ENCODE assay signal across 8 cellular contexts in the genomic region with DNA sequence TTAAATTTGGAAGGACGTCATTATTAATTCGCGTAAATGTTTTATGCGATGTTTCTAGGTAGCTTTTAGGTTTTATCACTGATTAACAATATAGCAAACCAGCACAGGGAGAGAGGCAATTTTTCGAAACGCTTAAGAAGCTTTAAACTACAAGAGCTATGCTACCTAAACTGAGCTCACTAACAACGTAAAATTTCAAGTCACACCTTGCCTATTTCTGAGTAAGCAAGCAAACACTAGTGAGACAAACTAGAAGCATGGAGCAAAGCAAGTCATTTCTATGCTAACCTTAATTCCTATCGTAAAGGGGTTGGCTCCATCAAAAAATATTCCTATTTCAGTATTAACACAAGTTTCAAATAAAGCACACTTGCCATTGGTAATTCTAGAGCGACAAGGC. TPM values are rescaled to one million over a fixed set of nuclear protein-coding genes. Genes with fewer than 3 reads are reported as not detected.
DNase-seq lines count a peak whose midpoint lies in the region; FAIRE-seq and TF ChIP-seq lines count a peak whose summit lies in the region.

No MANE protein-coding gene starts in this region.

- H3K4me3 Mint-ChIP-seq in Caco-2 (ENCODE audit: unreplicated experiment): peak overlapping the region; percentile 78

- intact Hi-C loops in Caco-2 (cut with micrococcal nuclease; ENCODE audit: unreplicated experiment): no loop called here

- H3K4ac ChIP-seq in H1 (replicated peaks; ENCODE audit: insufficient read length, low read depth, low read length): no peak overlapping the region

- no peaks in the 10 kb centered on the region for H3K27me3 Mint-ChIP-seq in Caco-2 (ENCODE audit: insufficient read depth, unreplicated experiment)

- no peak overlapping the region for H4K5ac ChIP-seq in H1 (ENCODE audit: insufficient read length, low read depth, low read length)

- H3K4me2 ChIP-seq in H1 (ENCODE audit: insufficient read depth in 1 of 2, low read depth in 2 of 2, low read length in 2 of 2): peak overlapping the region; percentile 66 to 87

- H3K9ac ChIP-seq in H1 (replicated peaks in 1 of 4; ENCODE audit: extremely low read depth in 1 of 4, low read depth in 3 of 4, low read length in 3 of 4): no peak overlapping the region

- no peak for FAIRE-seq in H1 (lab: Jason Lieb, UNC)
- no peak for FAIRE-seq in GM12891 (lab: Jason Lieb, UNC)

- CTCF ChIA-PET in Caco-2 (lab: Charles Lee) (no interaction called here), H1 (lab: Charles Lee; ENCODE audit: partially characterized antibody) (interaction anchor here (0.5 to 1.2 kb wide), 3 partner anchors 30 to 230 kb away, joined by 3 read pairs; no protein-coding TSS in a partner anchor)

- H2BK20ac ChIP-seq in H1 (ENCODE audit: low read length): no peak overlapping the region

- DNase-seq in Caco-2: no peak
- DNase-seq in NCI-H526 treated with DMSO at 0.1 percent for 48 hours (lab: John Stamatoyannopoulos, UW): peak; percentile 38
- no peak for DNase-seq in H1 (ENCODE audit: low read depth in 1 of 2, low spot score in 2 of 2)
- DNase-seq in ACHN: no peak
- no peak for DNase-seq in SIG-M5 treated with dmso at 0.1 percent for 504 hours (lab: John Stamatoyannopoulos, UW; ENCODE audit: unreplicated experiment)
- DNase-seq in LoVo (ENCODE audit: low spot score): no peak
- DNase-seq in GM12891 (ENCODE audit: insufficient read length, low spot score): no peak

- no peak overlapping the region for H2BK12ac ChIP-seq in H1 (ENCODE audit: low read depth, low read length)

- H3K36me3 ChIP-seq in Caco-2 (ENCODE audit: control insufficient read depth, insufficient read depth, low read length) (no peaks in the 10 kb centered on the region), H1 (ENCODE audit: control insufficient read depth in 2 of 4, insufficient read depth in 4 of 4, low read length in 3 of 4) (no peaks in the 10 kb centered on the region), neutrophil (no peaks in the 10 kb centered on the region)

- no peaks in the 10 kb centered on the region; a peak in 1 of 4 replicates for H3K79me2 ChIP-seq in H1 (ENCODE audit: control insufficient read depth in 1 of 2, insufficient read depth in 2 of 2, low read length in 2 of 2)

- H3K27ac ChIP-seq in H1 (ENCODE audit: low read depth, low read length) (no peak overlapping the region), neutrophil (peak overlapping the region; percentile 99)

- H3K4me3 ChIP-seq in Caco-2 (ENCODE audit: low read depth, low read length): peak overlapping the region; percentile 90
- peak overlapping the region in 3 of 4 experiments; percentile 58 to 77 (median 74); a peak in 5 of 8 replicates for H3K4me3 ChIP-seq in H1 (ENCODE audit: extremely low read depth in 1 of 4, insufficient read depth in 2 of 4, low read depth in 3 of 4, low read length in 4 of 4)
- peak overlapping the region; percentile 87 to 95 for H3K4me3 ChIP-seq in neutrophil (ENCODE audit: low read depth in 1 of 2, low read length in 1 of 2)

- no peak overlapping the region for H3K23ac ChIP-seq in H1 (ENCODE audit: insufficient read length)

- H2BK5ac ChIP-seq in H1 (ENCODE audit: low read depth, low read length): no peak overlapping the region

- no peak for TF ChIP-seq EP300 in H1 (IDR thresholded peaks at IDR 0.05; ENCODE audit: borderline replicate concordance in 1 of 2, low read depth in 2 of 2, low read length in 2 of 2)

- H3K4me1 ChIP-seq in Caco-2: peaks cover 35% of the 10 kb centered on the region
- H3K4me1 ChIP-seq in H1 (replicated peaks in 1 of 4; ENCODE audit: control insufficient read depth in 3 of 4, insufficient read depth in 4 of 4, low read length in 3 of 4): peaks cover 2 to 6% (median 4%) of the 10 kb centered on the region in 4 experiments; a peak in 4 of 7 replicates
- peaks cover 37 to 39% of the 10 kb centered on the region in 2 experiments for H3K4me1 ChIP-seq in neutrophil (ENCODE audit: control insufficient read depth in 1 of 2, insufficient read depth in 1 of 2, low read depth in 1 of 2, low read length in 1 of 2)

- in situ Hi-C loops in ACHN (cut with HindIII; ENCODE audit: low pct_ligation_motif_present, low pct_unique_long_range_greater_than_20kb, low sequenced_read_pairs): no loop called here

- no peak for TF ChIP-seq POLR2A in H1 (IDR thresholded peaks at IDR 0.05; ENCODE audit: control extremely low read depth in 1 of 2, low read depth in 2 of 2, low read length in 2 of 2)
- TF ChIP-seq POLR2A in GM12891 (IDR thresholded peaks at IDR 0.05; ENCODE audit: low read depth, low read length): no peak

- no peak overlapping the region for H3K14ac ChIP-seq in H1 (ENCODE audit: insufficient read length)

- POLR2A ChIA-PET in Caco-2 (lab: Charles Lee) (interaction anchor here (0.5 kb wide), 1 partner anchor 19 kb away, joined by 6 read pairs; no protein-coding TSS in a partner anchor), H1 (lab: Charles Lee; ENCODE audit: partially characterized antibody) (interaction anchor here (1.2 to 1.3 kb wide), 2 partner anchors 15 to 17 kb away, joined by 3 to 4 read pairs; no protein-coding TSS in a partner anchor)

- H3K4me1 Mint-ChIP-seq in Caco-2 (ENCODE audit: low read depth, unreplicated experiment): peaks cover 31% of the 10 kb centered on the region

- H4K8ac ChIP-seq in H1 (ENCODE audit: extremely low read depth, insufficient read depth, low read length): no peak overlapping the region

- no peaks in the 10 kb centered on the region for H3K36me3 Mint-ChIP-seq in Caco-2 (ENCODE audit: insufficient read depth, unreplicated experiment)

- H2AK5ac ChIP-seq in H1 (ENCODE audit: low read depth, low read length): no peak overlapping the region

- no peak overlapping the region for H3K56ac ChIP-seq in H1 (replicated peaks; ENCODE audit: insufficient read length, low read depth, low read length)

- peak overlapping the region; percentile 49 for H3K27ac Mint-ChIP-seq in Caco-2 (ENCODE audit: unreplicated experiment)

- H4K91ac ChIP-seq in H1 (replicated peaks; ENCODE audit: insufficient read length, low read length): no peak overlapping the region

- BruUV-seq in Caco-2 (replicated peaks; lab: Mats Ljungman, UMichigan): TSS peak; percentile 45

- TF ChIP-seq RAD21 in H1 (IDR thresholded peaks at IDR 0.05 in 1 of 2, conservative IDR thresholded peaks at IDR 0.05 in 1 of 2; ENCODE audit: low read depth in 2 of 2, low read length in 2 of 2): no peak

- no peaks in the 10 kb centered on the region for H4K20me1 ChIP-seq in H1 (replicated peaks in 1 of 2; ENCODE audit: control insufficient read depth in 1 of 2, insufficient read depth in 2 of 2, low read length in 2 of 2)

- H2AFZ ChIP-seq in H1 (ENCODE audit: low read length): no peak overlapping the region

- H3K23me2 ChIP-seq in H1 (ENCODE audit: low read depth, low read length): peaks cover 6% of the 10 kb centered on the region; the same call in 1 of the 2 replicates

- no peak overlapping the region for H2BK15ac ChIP-seq in H1 (ENCODE audit: low read length)

- no peaks in the 10 kb centered on the region for H3K27me3 ChIP-seq in Caco-2 (replicated peaks; ENCODE audit: control insufficient read depth, insufficient read depth, low read length)
- H3K27me3 ChIP-seq in H1 (replicated peaks in 1 of 4; ENCODE audit: control insufficient read depth in 3 of 4, extremely low read depth in 1 of 4, insufficient read depth in 3 of 4, low read length in 3 of 4): peaks cover 0 to 3% (median 0%) of the 10 kb centered on the region in 4 experiments; a peak in 1 of 7 replicates
- no peaks in the 10 kb centered on the region for H3K27me3 ChIP-seq in neutrophil

- no peaks in the 10 kb centered on the region for H3K79me1 ChIP-seq in H1 (ENCODE audit: low read depth, low read length)

- no peaks in the 10 kb centered on the region for H3K9me3 Mint-ChIP-seq in Caco-2 (ENCODE audit: unreplicated experiment)

- H2BK120ac ChIP-seq in H1 (replicated peaks; ENCODE audit: low read depth, low read length): no peak overlapping the region

- no peak for TF ChIP-seq CTCF in Caco-2 (IDR thresholded peaks at IDR 0.05; ENCODE audit: insufficient read depth in 1 of 2, low read depth in 1 of 2, low read length in 1 of 2, severe bottlenecking in 1 of 2, unreplicated experiment in 1 of 2)
- no peak for TF ChIP-seq CTCF in H1 (IDR thresholded peaks at IDR 0.05; ENCODE audit: control extremely low read depth in 1 of 3, insufficient read depth in 1 of 3, low read depth in 1 of 3, low read length in 3 of 3)
- no peak for TF ChIP-seq CTCF in neutrophil (IDR thresholded peaks at IDR 0.05)

- no peak overlapping the region for H3K18ac ChIP-seq in H1 (ENCODE audit: extremely low read depth, low read length)

- H3K9me3 ChIP-seq in Caco-2 (no peaks in the 10 kb centered on the region), H1 (ENCODE audit: insufficient read depth in 2 of 2, low read depth in 1 of 2, low read length in 1 of 2) (no peaks in the 10 kb centered on the region), neutrophil (no peaks in the 10 kb centered on the region)

- 75% methylated on average over 9 of the region's 9 CpGs; no CpG with 5 or more reads in 1 of the 2 experiments for WGBS in H1 (ENCODE audit: extremely low coverage in 1 of 2, insufficient coverage in 1 of 2, insufficient read length in 1 of 2, insufficient replicate concordance in 2 of 2, low coverage in 1 of 2, low lambda C conversion rate in 2 of 2, missing lambda C conversion rate in 1 of 2), 2 experiments

TF ChIP-seq in H1, 55 proteins besides CTCF, POLR2A, EP300 and RAD21 (continues in another document):
- no peak for TF ChIP-seq EGR1 (IDR thresholded peaks at IDR 0.05; ENCODE audit: borderline replicate concordance, low read depth, low read length)
- TF ChIP-seq GABPA (IDR thresholded peaks at IDR 0.05; ENCODE audit: borderline replicate concordance, insufficient read depth, low read length): no peak
- TF ChIP-seq NANOG (IDR thresholded peaks at IDR 0.05; ENCODE audit: insufficient read depth, low read depth, low read length, poor library complexity, severe bottlenecking): no peak

TF ChIP-seq in GM12891, 5 proteins besides CTCF, POLR2A, EP300 and RAD21:
- no peak for TF ChIP-seq PAX5 (IDR thresholded peaks at IDR 0.05; ENCODE audit: insufficient read depth, low read length, severe bottlenecking)
- TF ChIP-seq SPI1 (IDR thresholded peaks at IDR 0.05; ENCODE audit: low read depth, low read length): no peak
- no peak for TF ChIP-seq POLR2AphosphoS5 (IDR thresholded peaks at IDR 0.05; ENCODE audit: low read depth, low read length)
- no peak for TF ChIP-seq POU2F2 (IDR thresholded peaks at IDR 0.05; ENCODE audit: low read depth, low read length)
- no peak for TF ChIP-seq TAF1 (IDR thresholded peaks at IDR 0.05; ENCODE audit: low read depth, low read length)

RNA-seq across cellular contexts. Expression of a gene that starts 1.2 kb away (rescaled TPM):
- 42.8 and 49.4 TPM in 2 replicates for total RNA-seq in Caco-2 (2022)
- total RNA-seq in H1 (2021; fragmentation: NEBNext Ultra II Directional; extraction: Animal tissue kit (Norgen Biotek cat#: 25700)): 14.7 and 17.0 TPM in 2 replicates
- 9.3 and 9.4 TPM in 2 replicates for polyA plus RNA-seq in H1 (2011; rRNA removed)
- 8.1 TPM for polyA plus RNA-seq in H1 (2011; cell fraction: cytosol; rRNA removed)
- polyA plus RNA-seq in H1 (2011; cell fraction: nucleus; rRNA removed): 19.1 TPM
- 5.8 to 12.7 TPM (median 7.6 TPM) in 4 replicates for polyA plus RNA-seq in H1 (2012, experiment 1 of 2)
- 0.56 TPM for polyA plus RNA-seq in H1 (2012, experiment 2 of 2)
- 9.2 TPM for polyA plus RNA-seq in H1 (2013, experiment 1 of 2)
- polyA plus RNA-seq in H1 (2013, experiment 2 of 2): 8.8 TPM
- polyA minus RNA-seq in H1 (2011; rRNA and poly(A)+ RNA removed): 20.1 and 25.8 TPM in 2 replicates
- 9.8 TPM for polyA minus RNA-seq in H1 (2011; cell fraction: cytosol; rRNA and poly(A)+ RNA removed)
- polyA minus RNA-seq in H1 (2011; cell fraction: nucleus; rRNA and poly(A)+ RNA removed): 29.1 TPM
- polyA plus RNA-seq in GM12891 (2012; ENCODE audit: low read depth, missing spikeins): 26.9 TPM
